8 cellular contexts compared by ENCODE assay signal in the genomic region with DNA sequence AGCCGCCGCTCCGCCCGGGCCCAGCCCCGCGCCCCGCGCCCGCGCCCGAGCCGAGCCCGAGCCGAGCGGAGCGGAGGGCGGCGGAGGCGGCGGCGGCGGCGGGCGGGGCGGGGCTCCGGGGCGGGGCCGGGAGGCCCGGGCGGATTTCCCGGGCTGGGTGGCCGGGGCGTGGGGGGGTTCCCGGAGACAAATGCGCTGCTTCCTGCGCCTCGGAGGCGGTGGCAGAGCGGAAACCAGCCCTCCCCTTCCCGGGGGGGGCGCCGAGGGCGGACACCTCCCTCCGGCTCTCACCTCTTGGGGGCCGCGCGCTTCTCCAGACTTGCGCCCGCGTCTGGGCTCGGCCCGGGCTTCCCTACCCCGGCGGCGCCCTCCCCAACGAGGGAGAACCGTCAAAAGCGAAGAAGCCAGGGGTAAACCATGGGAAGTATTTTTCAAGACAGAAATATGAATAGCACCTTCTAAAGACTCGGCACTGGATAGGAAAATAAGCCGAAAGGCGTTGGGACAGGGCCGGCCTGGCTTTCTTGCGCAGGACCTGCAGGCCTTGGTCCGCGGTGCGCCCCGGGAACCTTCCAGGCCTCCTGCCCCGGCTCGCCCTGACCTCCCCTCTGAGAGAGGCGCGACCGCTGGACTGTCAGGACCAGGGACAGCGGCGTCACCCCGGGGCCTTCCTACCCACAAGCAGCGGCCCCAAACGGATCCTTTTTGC.
DNase-seq lines count a peak whose midpoint lies in the region; TF ChIP-seq lines count a peak whose summit lies in the region.

A gene (minus strand): TSS at position 79 of the 709 bp plus-strand sequence. CDS start 88 bp downstream, outside the sequence.

- no peaks in the 10 kb centered on the region for H3K27me3 ChIP-seq in KMS-11 (ENCODE audit: insufficient read depth, low read depth)

- no peak within 1 kb of the TSS for H3K9ac ChIP-seq in KMS-11

- H3K4me3 ChIP-seq in GM12875 (ENCODE audit: low read depth, low read length) = peak within 1 kb of the TSS; percentile 60
- no peak within 1 kb of the TSS for H3K4me3 ChIP-seq in KMS-11 (IDR thresholded peaks at IDR 0.05; ENCODE audit: insufficient read depth, low read depth, low read length)

- peak; percentile 37 for DNase-seq in activated CD4-positive, CD25-positive, alpha-beta regulatory T cell treated with anti-CD3 and anti-CD28 coated beads, Interleukin-2, amount 50 U/mL, for 16 hours (ENCODE audit: low read depth, low spot score)
- peak; percentile 75 for DNase-seq in central memory CD4-positive, alpha-beta T cell
- DNase-seq in kidney glomerular epithelial cell (lab: John Stamatoyannopoulos, UW) = peak; percentile 54
- DNase-seq in stimulated activated CD4-positive, alpha-beta T cell treated with anti-CD3 and anti-CD28 coated beads, Interleukin-1b, Interleukin-23, amount 100 ng/mL, for 1 hour (ENCODE audit: low read depth in 2 of 2) = peak; percentile 46 to 53
- DNase-seq in NCI-H526 treated with DMSO at 0.1 percent for 48 hours (lab: John Stamatoyannopoulos, UW) = no peak
- no peak for DNase-seq in SHP77 treated with DMSO at 0.1 percent for 48 hours (lab: John Stamatoyannopoulos, UW)

- peaks cover 15% of the 10 kb centered on the region for H3K4me1 ChIP-seq in KMS-11 (ENCODE audit: low read depth, poor library complexity, severe bottlenecking)

- H3K36me3 ChIP-seq in KMS-11 (ENCODE audit: insufficient read depth) = no peaks in the 10 kb centered on the region

- no peaks in the 10 kb centered on the region for H3K79me2 ChIP-seq in KMS-11 (ENCODE audit: insufficient read depth, low read depth)

- H4K20me1 ChIP-seq in KMS-11 (ENCODE audit: insufficient read depth) = no peaks in the 10 kb centered on the region

- TF ChIP-seq CTCF in GM12875 (IDR thresholded peaks at IDR 0.05; ENCODE audit: borderline replicate concordance, insufficient read depth, low read depth, low read length) = no peak
- no peak for TF ChIP-seq CTCF in KMS-11 (conservative IDR thresholded peaks at IDR 0.05; ENCODE audit: low read depth, low read length)

- H3K27ac ChIP-seq in KMS-11 = no peak within 1 kb of the TSS

- peak within 1 kb of the TSS; percentile 92 for H3K4me2 ChIP-seq in KMS-11

- H2AFZ ChIP-seq in KMS-11 (ENCODE audit: low read depth) = peak within 1 kb of the TSS; percentile 41; the same call in 1 of the 2 replicates

Comparison
In these comparisons a context has a peak if more than half of its experiments do, and no peak if none do; other contexts are left out.
1. DNase-seq: peak in activated CD4-positive, CD25-positive, alpha-beta regulatory T cell treated with anti-CD3 and anti-CD28 coated beads, Interleukin-2, amount 50 U/mL, for 16 hours (single experiment), central memory CD4-positive, alpha-beta T cell (single experiment), kidney glomerular epithelial cell (single experiment) and stimulated activated CD4-positive, alpha-beta T cell treated with anti-CD3 and anti-CD28 coated beads, Interleukin-1b, Interleukin-23, amount 100 ng/mL, for 1 hour (2 of 2); none in NCI-H526 treated with DMSO at 0.1 percent for 48 hours (single experiment) and SHP77 treated with DMSO at 0.1 percent for 48 hours (single experiment).